In the genomic region with DNA sequence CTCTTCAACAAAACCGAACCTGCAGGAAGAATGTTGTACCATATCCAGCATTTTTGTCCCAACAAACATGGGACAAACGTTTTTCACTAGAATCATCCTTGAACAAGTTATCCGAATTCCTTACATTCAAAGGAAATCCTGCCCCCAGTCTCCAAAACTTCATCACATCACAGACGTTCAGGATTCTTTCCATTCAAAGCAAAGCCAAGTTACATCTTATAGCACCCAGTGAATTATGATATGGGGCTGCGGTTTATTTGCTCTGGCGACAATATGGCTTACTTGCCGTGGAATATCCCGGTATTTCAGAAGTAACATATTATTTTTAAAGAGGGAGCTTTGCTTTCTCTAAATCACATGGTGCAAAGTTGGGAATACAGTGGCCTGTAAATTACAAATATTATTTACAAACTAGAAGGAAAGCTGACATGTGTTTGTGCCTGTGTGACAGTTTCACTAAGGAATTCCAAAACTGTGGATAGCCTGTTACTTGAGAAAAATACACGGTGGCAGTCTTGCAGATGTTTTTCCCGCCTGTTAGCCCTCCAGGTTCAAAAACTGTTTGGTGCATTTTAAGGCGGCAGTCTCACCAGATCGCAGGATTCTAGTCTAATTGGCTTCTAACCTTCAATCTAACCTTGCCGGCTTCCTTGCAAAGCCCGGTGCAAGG, we compare ENCODE assay signal across 8 cellular contexts. TPM values are rescaled to one million over a fixed set of nuclear protein-coding genes. Genes with fewer than 3 reads are reported as not detected.
A peak's percentile ranks its signal among the peaks of the same experiment; 100 is the strongest.
DNase-seq lines count a peak whose midpoint lies in the region; ATAC-seq and TF ChIP-seq lines count a peak whose summit lies in the region.

No MANE protein-coding gene starts in this region.

- no peak for TF ChIP-seq CTCF in AG04450 (IDR thresholded peaks at IDR 0.05; ENCODE audit: low read depth, low read length)
- no peak for TF ChIP-seq CTCF in chondrocyte (IDR thresholded peaks at IDR 0.05)

- H3K4me1 Mint-ChIP-seq in chondrocyte (ENCODE audit: low read depth) (peaks cover 50% of the 10 kb centered on the region), naive B cell (peaks cover 51 to 66% (median 59%) of the 10 kb centered on the region in 3 donors)

- no peak for ATAC-seq in naive B cell (ENCODE audit: low read depth in 2 of 2)
- no peak for ATAC-seq in GM21528 (IDR thresholded peaks at IDR 0.05; ENCODE audit: low FRiP score, unreplicated experiment)
- ATAC-seq in GM19467 (IDR thresholded peaks at IDR 0.05; ENCODE audit: unreplicated experiment): no peak

- H3K27ac Mint-ChIP-seq in chondrocyte (ENCODE audit: unreplicated experiment) (peak overlapping the region; percentile 95), naive B cell (peak overlapping the region; percentile 83 to 99 (median 98))

- H3K27me3 ChIP-seq in AG04450 (ENCODE audit: control insufficient read depth, insufficient read depth, low read length): no peaks in the 10 kb centered on the region

- H3K27me3 Mint-ChIP-seq in chondrocyte (ENCODE audit: low read depth): no peaks in the 10 kb centered on the region
- no peaks in the 10 kb centered on the region for H3K27me3 Mint-ChIP-seq in naive B cell

- no peaks in the 10 kb centered on the region for H3K9me3 ChIP-seq in AG04450 (ENCODE audit: control insufficient read depth, insufficient read depth, low read length)

- peak overlapping the region; percentile 94 for H3K4me3 Mint-ChIP-seq in chondrocyte (ENCODE audit: unreplicated experiment)
- H3K4me3 Mint-ChIP-seq in naive B cell: peak overlapping the region; percentile 73 to 100 (median 98)

- no peaks in the 10 kb centered on the region for H3K9me3 Mint-ChIP-seq in chondrocyte (ENCODE audit: low read depth)
- H3K9me3 Mint-ChIP-seq in naive B cell: no peaks in the 10 kb centered on the region

- peak overlapping the region; percentile 76 for H3K4me3 ChIP-seq in AG04450 (ENCODE audit: low read depth, low read length)
- peak overlapping the region; percentile 87 for H3K4me3 ChIP-seq in Jurkat, Clone E6-1 (ENCODE audit: low read length)

- H3K36me3 Mint-ChIP-seq in chondrocyte (ENCODE audit: low read depth): no peaks in the 10 kb centered on the region
- H3K36me3 Mint-ChIP-seq in naive B cell: peaks cover 0 to 13% of the 10 kb centered on the region in 2 donors

- DNase-seq in AG04450 (ENCODE audit: low read depth, low spot score) (no peak), chondrocyte (ENCODE audit: low spot score) (no peak), naive B cell (no peak), iPS-NIHi11 (ENCODE audit: low spot score) (no peak), SIG-M5 (lab: John Stamatoyannopoulos, UW) (no peak)
- no peak for DNase-seq in Jurkat, Clone E6-1 (ENCODE audit: low read depth, low spot score)

- POLR2A ChIA-PET in AG04450 (lab: Yijun Ruan, JAX): interaction anchor here (0.7 to 3.2 kb wide), 6 partner anchors 93 to 1505 kb away, joined by 3 to 27 read pairs (median 7); no protein-coding TSS in a partner anchor

- H3K27ac ChIP-seq in AG04450 (ENCODE audit: low read depth, low read length): peak overlapping the region; percentile 97

- CTCF ChIA-PET in AG04450 (lab: Charles Lee): interaction anchor here (1.1 to 1.3 kb wide), 3 partner anchors 176 to 242 kb away, joined by 3 to 4 read pairs (median 4); no protein-coding TSS in a partner anchor

RNA-seq across cellular contexts. Expression of gene MBNL1, which starts 0.8 kb away (rescaled TPM):
- polyA plus RNA-seq in AG04450 (2011; rRNA removed): 92.1 and 95.5 TPM in 2 replicates
- 295 and 329 TPM in 2 replicates for polyA minus RNA-seq in AG04450 (2011; rRNA and poly(A)+ RNA removed)
- polyA plus RNA-seq in Jurkat, Clone E6-1 (2012; ENCODE audit: insufficient read depth, insufficient read length): 69.0 TPM
- 164 to 177 TPM (median 166 TPM) in 3 replicates for total RNA-seq in chondrocyte
- polyA plus RNA-seq in naive B cell (ENCODE audit: low read depth in 6 of 6): 100 to 1,000 TPM; 188 to 346 (median 260) TPM
